1 cellular context compared by ENCODE assay signal in genomic region chr5:171528865-171529264, GRCh38.
TF ChIP-seq lines count a peak whose summit lies in the region.

No MANE protein-coding gene starts in this region.

TF ChIP-seq in K562, 482 proteins besides CTCF, POLR2A, EP300 and RAD21:
- TF ChIP-seq MEIS2 (IDR thresholded peaks at IDR 0.05; ENCODE audit: partially characterized antibody) (no peak), GTF2F1 (IDR thresholded peaks at IDR 0.05; ENCODE audit: low read depth, low read length) (no peak), CSDE1 (IDR thresholded peaks at IDR 0.05) (no peak), TCF15 (CRISPR knock-in tag; IDR thresholded peaks at IDR 0.05) (no peak), BRD4 (IDR thresholded peaks at IDR 0.05) (no peak), SMC3 (conservative IDR thresholded peaks at IDR 0.05; ENCODE audit: insufficient read depth, low read depth, low read length) (no peak), CREM (IDR thresholded peaks at IDR 0.05; ENCODE audit: low read depth) (no peak), NR2C1 (IDR thresholded peaks at IDR 0.05) (no peak), NR2C1 (tag; IDR thresholded peaks at IDR 0.05) (no peak), BMI1 (IDR thresholded peaks at IDR 0.05; ENCODE audit: low read length) (no peak)
